ENCODE assay signal across 27 cellular contexts in genomic region chr5:159258361-159258760, GRCh38.
"Had no signal": no experiment of that assay in that cellular context is flagged by ENCODE, and none has a peak within 500 bp of the region (broad histone marks: within the 10 kb centered on the region; RNA-seq: fewer than 3 reads in every experiment).

No MANE protein-coding gene starts in this region.

- ATAC-seq: activated CD4-positive, CD25-positive, alpha-beta regulatory T cell treated with anti-CD3 and anti-CD28 coated beads, Interleukin-2, amount 50 U/mL, for 24 hours; activated CD8-positive, alpha-beta T cell treated with anti-CD3 and anti-CD28 coated beads for 36 hours; activated naive CD4-positive, alpha-beta T cell treated with anti-CD3 and anti-CD28 coated beads, Interleukin-2, amount 50 U/mL, for 72 hours; activated T-cell treated with anti-CD3 and anti-CD28 coated beads, Interleukin-2, amount 50 U/mL, for 4 hours; esophagus mucosa; T-helper 17 cell had no signal

- H3K4me1 ChIP-seq: breast epithelium had no signal

- H3K36me3 ChIP-seq: ascending aorta, breast epithelium, cardiac muscle cell, WERI-Rb-1 had no signal

- DNase-seq: activated B cell treated with CpG ODN at 0.5 μM for 24 hours; activated CD4-positive, alpha-beta T cell treated with anti-CD3 and anti-CD28 coated beads for 48 hours; activated CD4-positive, alpha-beta T cell treated with anti-CD3 and anti-CD28 coated beads, Interleukin-2, amount 50 U/mL, for 1 hour; activated CD4-positive, alpha-beta T cell treated with anti-CD3 and anti-CD28 coated beads, Interleukin-2, amount 50 U/mL, for 48 hours; activated CD8-positive, alpha-beta memory T cell treated with anti-CD3 and anti-CD28 coated beads for 24 hours; activated CD8-positive, alpha-beta T cell treated with anti-CD3 and anti-CD28 coated beads for 36 hours; activated effector memory CD4-positive, alpha-beta T cell treated with anti-CD3 and anti-CD28 coated beads, Interleukin-2, amount 50 U/mL, for 16 hours; activated naive CD4-positive, alpha-beta T cell treated with anti-CD3 and anti-CD28 coated beads for 36 hours; activated naive CD8-positive, alpha-beta T cell treated with anti-CD3 and anti-CD28 coated beads, Interleukin-2, amount 10 ng/mL, durations not matched to agents 7 days and 5 days; activated T-cell treated with anti-CD3 and anti-CD28 coated beads, Interleukin-2, amount 50 U/mL, for 4 hours; central memory CD4-positive, alpha-beta T cell; cerebellar nuclear complex; dorsolateral prefrontal cortex; effector memory CD4-positive, alpha-beta T cell; endodermal cell; foreskin fibroblast; head of caudate nucleus; T-helper 17 cell; T1000; WERI-Rb-1 had no signal

- H3K27me3 ChIP-seq: ascending aorta, breast epithelium had no signal

- H3K27ac ChIP-seq: ascending aorta, breast epithelium, cardiac muscle cell, coronary artery, dorsolateral prefrontal cortex, WERI-Rb-1 had no signal

- H3K4me3 ChIP-seq: ascending aorta, breast epithelium, cardiac muscle cell, coronary artery, dorsolateral prefrontal cortex had no signal

- H3K9me3 ChIP-seq: ascending aorta, breast epithelium had no signal
